8 cellular contexts compared by ENCODE assay signal in genomic region chr2:42361728-42362298, GRCh38. TPM values are rescaled to one million over a fixed set of nuclear protein-coding genes. Genes with fewer than 3 reads are reported as not detected.
DNase-seq lines count a peak whose midpoint lies in the region; ATAC-seq, FAIRE-seq and TF ChIP-seq lines count a peak whose summit lies in the region.

No MANE protein-coding gene starts in this region.

- POLR2A ChIA-PET in RWPE1 (lab: Yijun Ruan, JAX; ENCODE audit: low non-redundant PET), result no interaction called here

- peak overlapping the region; percentile 82 for H2AFZ ChIP-seq in fibroblast of lung (ENCODE audit: low read length)

- H3K9ac ChIP-seq in fibroblast of lung (ENCODE audit: insufficient read depth, low read length) (no peak overlapping the region), rectal smooth muscle tissue (ENCODE audit: low read length) (no peak overlapping the region)

- peaks cover 5% of the 10 kb centered on the region for H3K4me1 ChIP-seq in fibroblast of lung (ENCODE audit: control insufficient read depth, extremely low read depth, insufficient read depth, low read length)
- peaks cover 14% of the 10 kb centered on the region for H3K4me1 ChIP-seq in rectal smooth muscle tissue (ENCODE audit: control insufficient read depth, insufficient read depth, low read length)

- DNase-seq in GM19239 (ENCODE audit: insufficient read length, low spot score) (no peak), RWPE1 (ENCODE audit: low spot score) (no peak), fibroblast of lung (ENCODE audit: low read depth in 2 of 2) (no peak), cerebellum (ENCODE audit: low spot score) (no peak)

- CTCF ChIA-PET in RWPE1 (lab: Yijun Ruan, JAX), result interaction anchor here (0.5 to 0.7 kb wide), 2 partner anchors 42 to 1972 kb away, joined by 3 read pairs; no protein-coding TSS in a partner anchor

- TF ChIP-seq CTCF in RWPE1 (conservative IDR thresholded peaks at IDR 0.05; ENCODE audit: low read depth) (no peak; the same call in 1 of the 2 replicates), fibroblast of lung (conservative IDR thresholded peaks at IDR 0.05 in 1 of 2, IDR thresholded peaks at IDR 0.05 in 1 of 2; ENCODE audit: low read depth in 1 of 2, low read length in 2 of 2) (no peak)

- ATAC-seq in HG02763 (IDR thresholded peaks at IDR 0.05; ENCODE audit: unreplicated experiment) (no peak), GM19452 (IDR thresholded peaks at IDR 0.05; ENCODE audit: unreplicated experiment) (no peak), HG03571 (IDR thresholded peaks at IDR 0.05; ENCODE audit: unreplicated experiment) (no peak)

- no peaks in the 10 kb centered on the region for H3K27me3 ChIP-seq in fibroblast of lung (ENCODE audit: control insufficient read depth, insufficient read depth, low read length)
- H3K27me3 ChIP-seq in rectal smooth muscle tissue (ENCODE audit: control insufficient read depth, insufficient read depth, low read length), result no peaks in the 10 kb centered on the region

- H3K4me3 ChIP-seq in fibroblast of lung (replicated peaks in 1 of 4; ENCODE audit: control extremely low read depth in 1 of 4, insufficient read depth in 1 of 4, low read depth in 3 of 4, low read length in 4 of 4) (peak overlapping the region; percentile 37 to 60 (median 38)), rectal smooth muscle tissue (ENCODE audit: low read length) (peak overlapping the region; percentile 56)

- FAIRE-seq in GM19239 (lab: Jason Lieb, UNC), result peak; percentile 70

- H3K4me2 ChIP-seq in fibroblast of lung (ENCODE audit: extremely low read depth, insufficient read depth, low read length), result peak overlapping the region; percentile 84

- H4K20me1 ChIP-seq in fibroblast of lung (ENCODE audit: control insufficient read depth, extremely low read depth, insufficient read depth, low read length), result no peaks in the 10 kb centered on the region

- no peaks in the 10 kb centered on the region for H3K9me3 ChIP-seq in fibroblast of lung (ENCODE audit: control insufficient read depth, insufficient read depth, low read depth, low read length)

- H3K36me3 ChIP-seq in fibroblast of lung (ENCODE audit: control insufficient read depth, insufficient read depth, low read length) (no peaks in the 10 kb centered on the region), rectal smooth muscle tissue (ENCODE audit: control insufficient read depth, insufficient read depth, low read length) (no peaks in the 10 kb centered on the region)

- H3K79me2 ChIP-seq in fibroblast of lung (ENCODE audit: control insufficient read depth, insufficient read depth, low read length), result peaks cover 40% of the 10 kb centered on the region

- H3K27ac ChIP-seq in RWPE1 (peak overlapping the region; percentile 93), fibroblast of lung (ENCODE audit: insufficient read depth, low read length) (no peak overlapping the region), rectal smooth muscle tissue (ENCODE audit: low read depth, low read length) (peak overlapping the region; percentile 25)

RNA-seq across cellular contexts. Expression of gene COX7A2L, which starts 0.8 kb away (rescaled TPM):
- total RNA-seq in fibroblast of lung (180 and 270 TPM in 2 replicates), cerebellum (79.3 TPM)
- polyA plus RNA-seq in fibroblast of lung, result 195 and 239 TPM in 2 replicates
- polyA plus RNA-seq in fibroblast of lung (2012), result 146 and 204 TPM in 2 replicates
- 31.9 and 72.8 TPM in 2 replicates for polyA minus RNA-seq in fibroblast of lung (ENCODE audit: low replicate concordance)
